In the genomic region with DNA sequence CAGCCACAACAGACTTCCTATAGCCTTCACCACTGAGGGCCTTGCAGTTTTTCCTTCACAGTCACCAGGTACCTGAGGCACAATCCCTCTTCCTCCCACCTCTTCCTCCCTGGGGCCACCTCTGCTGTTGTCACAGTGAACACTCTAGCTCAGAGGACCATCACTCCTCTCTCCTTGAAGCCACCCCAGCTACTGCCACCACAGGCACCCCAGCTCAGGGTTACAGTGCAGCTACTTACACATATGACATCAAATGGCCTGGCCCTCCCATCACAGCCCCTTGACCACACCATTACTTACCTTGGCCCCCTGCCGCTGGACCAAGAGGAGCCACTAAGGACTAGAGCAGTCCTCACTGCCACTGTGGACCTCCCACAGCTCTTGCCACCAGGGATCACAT, we compare ENCODE assay signal across 16 cellular contexts.
DNase-seq lines count a peak whose midpoint lies in the region; ATAC-seq and TF ChIP-seq lines count a peak whose summit lies in the region.
"Had no signal": no experiment of that assay in that cellular context is flagged by ENCODE, and none has a peak within 500 bp of the region (broad histone marks: within the 10 kb centered on the region; RNA-seq: fewer than 3 reads in every experiment).

No MANE protein-coding gene starts in this region.

- H3K79me2 ChIP-seq in neural progenitor cell (ENCODE audit: low read depth): no peaks in the 10 kb centered on the region

- no peaks in the 10 kb centered on the region for H3K4me1 ChIP-seq in endodermal cell (ENCODE audit: control insufficient read depth, insufficient read depth, low read length)
- no peaks in the 10 kb centered on the region for H3K4me1 ChIP-seq in neural progenitor cell

- H3K9ac ChIP-seq in endodermal cell (ENCODE audit: extremely low read depth, low read length, poor library complexity, severe bottlenecking) (no peak overlapping the region), neural progenitor cell (no peak overlapping the region)
- H3K9ac ChIP-seq: GM23248 had no signal

- no peaks in the 10 kb centered on the region for H3K27me3 ChIP-seq in endodermal cell (ENCODE audit: control insufficient read depth, insufficient read depth, low read length, poor library complexity, severe bottlenecking)
- no peaks in the 10 kb centered on the region for H3K27me3 ChIP-seq in neural progenitor cell

- H3K36me3 ChIP-seq in endodermal cell (ENCODE audit: control insufficient read depth, insufficient read depth, low read length) (no peaks in the 10 kb centered on the region), neural progenitor cell (no peaks in the 10 kb centered on the region)

- H3K36me3 Mint-ChIP-seq in chondrocyte (ENCODE audit: low read depth): no peaks in the 10 kb centered on the region
- no peaks in the 10 kb centered on the region for H3K36me3 Mint-ChIP-seq in endodermal cell (ENCODE audit: low read depth)
- H3K36me3 Mint-ChIP-seq in neural progenitor cell: peaks cover 2% of the 10 kb centered on the region
- H3K36me3 Mint-ChIP-seq in stimulated activated effector memory CD8-positive, alpha-beta T cell treated with anti-CD3 and anti-CD28 coated beads, Interleukin-12 subunit alpha, Interleukin-12 subunit beta, amount 100 ng/mL, for 72 hours: no peaks in the 10 kb centered on the region
- H3K36me3 Mint-ChIP-seq: CD4-positive, alpha-beta memory T cell had no signal

- peak; percentile 32 for ATAC-seq in stimulated activated effector memory CD8-positive, alpha-beta T cell treated with anti-CD3 and anti-CD28 coated beads, Interleukin-12 subunit alpha, Interleukin-12 subunit beta, amount 100 ng/mL, for 72 hours
- ATAC-seq: HCT116 had no signal

- H3K27ac Mint-ChIP-seq in chondrocyte (ENCODE audit: unreplicated experiment): no peak overlapping the region
- no peak overlapping the region for H3K27ac Mint-ChIP-seq in endodermal cell
- H3K27ac Mint-ChIP-seq in neural progenitor cell: no peak overlapping the region
- H3K27ac Mint-ChIP-seq in stimulated activated effector memory CD8-positive, alpha-beta T cell treated with anti-CD3 and anti-CD28 coated beads, Interleukin-12 subunit alpha, Interleukin-12 subunit beta, amount 100 ng/mL, for 72 hours: no peak overlapping the region
- H3K27ac Mint-ChIP-seq: CD4-positive, alpha-beta memory T cell had no signal

- H3K4me1 Mint-ChIP-seq in chondrocyte (ENCODE audit: low read depth) (no peaks in the 10 kb centered on the region), endodermal cell (no peaks in the 10 kb centered on the region), neural progenitor cell (no peaks in the 10 kb centered on the region)
- no peaks in the 10 kb centered on the region for H3K4me1 Mint-ChIP-seq in stimulated activated effector memory CD8-positive, alpha-beta T cell treated with anti-CD3 and anti-CD28 coated beads, Interleukin-12 subunit alpha, Interleukin-12 subunit beta, amount 100 ng/mL, for 72 hours
- H3K4me1 Mint-ChIP-seq: CD4-positive, alpha-beta memory T cell had no signal

- H3K4me3 Mint-ChIP-seq in chondrocyte (ENCODE audit: unreplicated experiment) (no peak overlapping the region), endodermal cell (no peak overlapping the region), neural progenitor cell (no peak overlapping the region)
- no peak overlapping the region for H3K4me3 Mint-ChIP-seq in stimulated activated effector memory CD8-positive, alpha-beta T cell treated with anti-CD3 and anti-CD28 coated beads, Interleukin-12 subunit alpha, Interleukin-12 subunit beta, amount 100 ng/mL, for 72 hours
- H3K4me3 Mint-ChIP-seq: CD4-positive, alpha-beta memory T cell; H9 had no signal

- intact Hi-C loops in lower leg skin (cut with DNase I; ENCODE audit: low total_unique reads): no loop called here

- TF ChIP-seq CTCF in chondrocyte (IDR thresholded peaks at IDR 0.05) (no peak), endodermal cell (conservative IDR thresholded peaks at IDR 0.05) (no peak), neural progenitor cell (IDR thresholded peaks at IDR 0.05) (no peak), lower leg skin (IDR thresholded peaks at IDR 0.05) (no peak)

- no peak overlapping the region for H3K4me3 ChIP-seq in endodermal cell (ENCODE audit: low read length)
- no peak overlapping the region for H3K4me3 ChIP-seq in neural progenitor cell
- H3K4me3 ChIP-seq in lower leg skin (ENCODE audit: low read depth, poor library complexity, severe bottlenecking): no peak overlapping the region
- H3K4me3 ChIP-seq: GM23248 had no signal

- no peaks in the 10 kb centered on the region for H3K9me3 ChIP-seq in endodermal cell (ENCODE audit: control insufficient read depth, low read length)
- no peaks in the 10 kb centered on the region for H3K9me3 ChIP-seq in neural progenitor cell (ENCODE audit: low read depth)

- peak overlapping the region; percentile 68 for H3K27ac ChIP-seq in endodermal cell (ENCODE audit: low read depth, low read length)
- no peak overlapping the region for H3K27ac ChIP-seq in neural progenitor cell
- H3K27ac ChIP-seq: GM23248 had no signal

- H3K9me3 Mint-ChIP-seq in chondrocyte (ENCODE audit: low read depth) (peaks cover 28% of the 10 kb centered on the region), endodermal cell (no peaks in the 10 kb centered on the region), neural progenitor cell (peaks cover 7% of the 10 kb centered on the region)
- H3K9me3 Mint-ChIP-seq in stimulated activated effector memory CD8-positive, alpha-beta T cell treated with anti-CD3 and anti-CD28 coated beads, Interleukin-12 subunit alpha, Interleukin-12 subunit beta, amount 100 ng/mL, for 72 hours: no peaks in the 10 kb centered on the region

- H4K20me1 ChIP-seq in neural progenitor cell (ENCODE audit: low read depth): no peaks in the 10 kb centered on the region

- no peaks in the 10 kb centered on the region for H3F3A ChIP-seq in neural progenitor cell (ENCODE audit: low read depth)

- DNase-seq in chondrocyte (ENCODE audit: low spot score) (peak; percentile 48), endodermal cell (no peak), neural progenitor cell (ENCODE audit: low spot score) (no peak), lower leg skin (ENCODE audit: low spot score in 2 of 2) (no peak), HuH-7.5 (ENCODE audit: low spot score) (no peak), germinal center (ENCODE audit: low spot score) (no peak)
- no peak for DNase-seq in stimulated activated effector memory CD8-positive, alpha-beta T cell treated with anti-CD3 and anti-CD28 coated beads, Interleukin-12 subunit alpha, Interleukin-12 subunit beta, amount 100 ng/mL, for 72 hours (ENCODE audit: low spot score in 2 of 2)
- DNase-seq in activated CD8-positive, alpha-beta memory T cell treated with anti-CD3 and anti-CD28 coated beads, Interleukin-2, amount 50 U/mL, for 48 hours: no peak
- DNase-seq: C1 segment of cervical spinal cord; CD4-positive, alpha-beta memory T cell; COR-L47; DMS153; DND-41; GM23248; H9 had no signal

- H3K4me2 ChIP-seq in neural progenitor cell: no peak overlapping the region

- H3K27me3 Mint-ChIP-seq in chondrocyte (ENCODE audit: low read depth) (no peaks in the 10 kb centered on the region), endodermal cell (ENCODE audit: insufficient read depth) (no peaks in the 10 kb centered on the region), neural progenitor cell (ENCODE audit: insufficient read depth, low read depth) (no peaks in the 10 kb centered on the region)
- H3K27me3 Mint-ChIP-seq: CD4-positive, alpha-beta memory T cell had no signal

- 93% methylated on average over 1 of the region's 1 CpG; no CpG with 5 or more reads in 1 of the 2 experiments for WGBS in endodermal cell (ENCODE audit: insufficient coverage in 1 of 2, insufficient read length in 1 of 2), 2 experiments
- WGBS in lower leg skin, 2 donors: 75 to 91% methylated on average over 1 of the region's 1 CpG

- H2AFZ ChIP-seq in neural progenitor cell (replicated peaks): peak overlapping the region; percentile 63
- H2AFZ ChIP-seq: GM23248 had no signal

- no peak for TF ChIP-seq POLR2A in lower leg skin (IDR thresholded peaks at IDR 0.05)
